Comparison of ENCODE assay signal across 16 cellular contexts in genomic region chr20:50523552-50524167, GRCh38. TPM values are rescaled to one million over a fixed set of nuclear protein-coding genes. Genes with fewer than 3 reads are reported as not detected.
DNase-seq lines count a peak whose midpoint lies in the region; ATAC-seq lines count a peak whose summit lies in the region.
"Had no signal": no experiment of that assay in that cellular context is flagged by ENCODE, and none has a peak within 500 bp of the region (broad histone marks: within the 10 kb centered on the region; RNA-seq: fewer than 3 reads in every experiment).

No MANE protein-coding gene starts in this region.

- H3K36me3 ChIP-seq in Karpas-422 (ENCODE audit: insufficient read depth, low read length), result no peaks in the 10 kb centered on the region
- H3K36me3 ChIP-seq: left ventricle myocardium inferior had no signal

- H3K4me3 ChIP-seq in Karpas-422 (ENCODE audit: low read length), result no peak overlapping the region
- H3K4me3 ChIP-seq: heart left ventricle, left ventricle myocardium inferior had no signal

- 0 out of 2 replicates have a peak, but pooled peaks cover 3% of the 10 kb centered on the region for H3K79me2 ChIP-seq in Karpas-422 (ENCODE audit: low read length)

- H2AFZ ChIP-seq in Karpas-422 (ENCODE audit: low read length), result no peak overlapping the region

- no peaks in the 10 kb centered on the region for H3K27me3 Mint-ChIP-seq in activated T-cell treated with anti-CD3 and anti-CD28 coated beads, Interleukin-2, amount 50 U/mL, for 24 hours
- H3K27me3 Mint-ChIP-seq in activated naive CD8-positive, alpha-beta T cell, result no peaks in the 10 kb centered on the region
- H3K27me3 Mint-ChIP-seq: brain had no signal

- no peak for DNase-seq in activated T-cell treated with anti-CD3 and anti-CD28 coated beads, Interleukin-2, amount 50 U/mL, for 24 hours
- DNase-seq in activated T-cell treated with anti-CD3 and anti-CD28 coated beads for 4 hours (no peak), Karpas-422 (no peak), NCI-H1105 treated with DMSO at 0.1 percent for 48 hours (lab: John Stamatoyannopoulos, UW) (no peak), HT-29 (ENCODE audit: low spot score) (no peak)
- DNase-seq in stimulated activated CD8-positive, alpha-beta memory T cell treated with anti-CD3 and anti-CD28 coated beads, Interleukin-4, amount 100 ng/mL, for 48 hours, result peak; percentile 8
- DNase-seq: AML-193; heart left ventricle; left ventricle myocardium inferior; NCI-H1105; occipital lobe; stimulated activated CD4-positive, alpha-beta T cell treated with anti-CD3 and anti-CD28 coated beads, Interleukin-15, amount 100 ng/mL, for 24 hours had no signal

- peak overlapping the region; percentile 26 for H3K4me2 ChIP-seq in Karpas-422 (ENCODE audit: low read depth, low read length, poor library complexity, severe bottlenecking)

- H3K4me3 Mint-ChIP-seq in activated T-cell treated with anti-CD3 and anti-CD28 coated beads, Interleukin-2, amount 50 U/mL, for 24 hours, result peak overlapping the region; percentile 6
- H3K4me3 Mint-ChIP-seq in activated naive CD8-positive, alpha-beta T cell, result peak overlapping the region; percentile 52
- H3K4me3 Mint-ChIP-seq: brain had no signal

- H3K27me3 ChIP-seq in Karpas-422 (ENCODE audit: low read length), result no peaks in the 10 kb centered on the region
- H3K27me3 ChIP-seq: heart left ventricle had no signal

- H3K4me1 Mint-ChIP-seq in activated T-cell treated with anti-CD3 and anti-CD28 coated beads, Interleukin-2, amount 50 U/mL, for 24 hours (ENCODE audit: low read depth), result peaks cover 54% of the 10 kb centered on the region
- peaks cover 54% of the 10 kb centered on the region for H3K4me1 Mint-ChIP-seq in activated naive CD8-positive, alpha-beta T cell (ENCODE audit: low read depth)

- H4K20me1 ChIP-seq in Karpas-422 (ENCODE audit: insufficient read depth, low read depth, low read length), result peaks cover 75% of the 10 kb centered on the region

- H3K9me2 ChIP-seq in Karpas-422 (replicated peaks; ENCODE audit: insufficient read depth, low read length), result no peaks in the 10 kb centered on the region

- H3K4me1 ChIP-seq in Karpas-422 (ENCODE audit: low read length), result peaks cover 22% of the 10 kb centered on the region

- H3K36me3 Mint-ChIP-seq in activated T-cell treated with anti-CD3 and anti-CD28 coated beads, Interleukin-2, amount 50 U/mL, for 24 hours (ENCODE audit: low read depth), result peaks cover 43% of the 10 kb centered on the region
- H3K36me3 Mint-ChIP-seq in activated naive CD8-positive, alpha-beta T cell, result peaks cover 10% of the 10 kb centered on the region

- no peak overlapping the region for H3K27ac ChIP-seq in Karpas-422 (ENCODE audit: low read length)
- H3K27ac ChIP-seq: left ventricle myocardium inferior had no signal

- H3K9me3 Mint-ChIP-seq in activated T-cell treated with anti-CD3 and anti-CD28 coated beads, Interleukin-2, amount 50 U/mL, for 24 hours, result no peaks in the 10 kb centered on the region
- H3K9me3 Mint-ChIP-seq in activated naive CD8-positive, alpha-beta T cell (ENCODE audit: low read depth), result no peaks in the 10 kb centered on the region
- H3K9me3 Mint-ChIP-seq: brain had no signal

- H3K9ac ChIP-seq in Karpas-422 (ENCODE audit: low read length), result no peak overlapping the region

- ATAC-seq in HG03432 (IDR thresholded peaks at IDR 0.05; ENCODE audit: unreplicated experiment), result no peak
- ATAC-seq: heart left ventricle, SK-N-SH treated with all-trans-retinoic acid at 6 μM for 48 hours had no signal

- H3K9me3 ChIP-seq in Karpas-422 (ENCODE audit: low read length), result no peaks in the 10 kb centered on the region
- H3K9me3 ChIP-seq: heart left ventricle, left ventricle myocardium inferior had no signal

- H3K27ac Mint-ChIP-seq in activated T-cell treated with anti-CD3 and anti-CD28 coated beads, Interleukin-2, amount 50 U/mL, for 24 hours, result peak overlapping the region; percentile 84
- peak overlapping the region; percentile 90 for H3K27ac Mint-ChIP-seq in activated naive CD8-positive, alpha-beta T cell
- H3K27ac Mint-ChIP-seq: brain had no signal

RNA-seq across cellular contexts. Expression of gene PTPN1, which starts 13.5 kb away (rescaled TPM):
- total RNA-seq in Karpas-422 (2014; rRNA removed; shearing (Covaris generic); ENCODE audit: low replicate concordance), result 6.5 and 10.9 TPM in 2 replicates
- 36.6 and 37.5 TPM in 2 replicates for total RNA-seq in HT-29 (2014; rRNA removed; shearing (Covaris generic))
